Comparison of ENCODE assay signal across 15 cellular contexts in genomic region chr1:23614128-23614660, GRCh38. TPM values are rescaled to one million over a fixed set of nuclear protein-coding genes. Genes with fewer than 3 reads are reported as not detected.
A peak's percentile ranks its signal among the peaks of the same experiment; 100 is the strongest.
DNase-seq lines count a peak whose midpoint lies in the region; ATAC-seq lines count a peak whose summit lies in the region.
"Had no signal": no experiment of that assay in that cellular context is flagged by ENCODE, and none has a peak within 500 bp of the region (broad histone marks: within the 10 kb centered on the region; RNA-seq: fewer than 3 reads in every experiment).

No MANE protein-coding gene starts in this region.

- H3K27me3 Mint-ChIP-seq in activated naive CD4-positive, alpha-beta T cell treated with anti-CD3 and anti-CD28 coated beads, Interleukin-2, amount 10 ng/mL, durations not matched to agents 7 days and 5 days = no peaks in the 10 kb centered on the region
- H3K27me3 Mint-ChIP-seq in activated T-helper 2 cell treated with anti-CD3 and anti-CD28 coated beads, Interferon-gamma antibody, Interleukin-2, Interleukin-4, amounts not matched to agents 10 μg/mL and 5 μg/mL and 100 μg/mL, durations not matched to agents 14 hours and 24 hours and 36 hours (ENCODE audit: low read depth) = no peaks in the 10 kb centered on the region

- CTCF ChIA-PET in activated naive CD4-positive, alpha-beta T cell treated with anti-CD3 and anti-CD28 coated beads, Interleukin-2, amount 10 ng/mL, durations not matched to agents 7 days and 5 days (lab: Charles Lee) = no interaction called here

- H3K36me3 Mint-ChIP-seq in activated naive CD4-positive, alpha-beta T cell treated with anti-CD3 and anti-CD28 coated beads, Interleukin-2, amount 10 ng/mL, durations not matched to agents 7 days and 5 days = peaks cover 6% of the 10 kb centered on the region
- H3K36me3 Mint-ChIP-seq in activated T-helper 2 cell treated with anti-CD3 and anti-CD28 coated beads, Interferon-gamma antibody, Interleukin-2, Interleukin-4, amounts not matched to agents 10 μg/mL and 5 μg/mL and 100 μg/mL, durations not matched to agents 14 hours and 24 hours and 36 hours (ENCODE audit: low read depth) = no peaks in the 10 kb centered on the region
- no peaks in the 10 kb centered on the region for H3K36me3 Mint-ChIP-seq in stimulated activated effector memory CD8-positive, alpha-beta T cell treated with anti-CD3 and anti-CD28 coated beads, Interleukin-12 subunit alpha, Interleukin-12 subunit beta, amount 100 ng/mL, for 72 hours

- no peaks in the 10 kb centered on the region for H3K9me3 Mint-ChIP-seq in activated naive CD4-positive, alpha-beta T cell treated with anti-CD3 and anti-CD28 coated beads, Interleukin-2, amount 10 ng/mL, durations not matched to agents 7 days and 5 days
- H3K9me3 Mint-ChIP-seq in activated T-helper 2 cell treated with anti-CD3 and anti-CD28 coated beads, Interferon-gamma antibody, Interleukin-2, Interleukin-4, amounts not matched to agents 10 μg/mL and 5 μg/mL and 100 μg/mL, durations not matched to agents 14 hours and 24 hours and 36 hours = no peaks in the 10 kb centered on the region
- no peaks in the 10 kb centered on the region for H3K9me3 Mint-ChIP-seq in stimulated activated effector memory CD8-positive, alpha-beta T cell treated with anti-CD3 and anti-CD28 coated beads, Interleukin-12 subunit alpha, Interleukin-12 subunit beta, amount 100 ng/mL, for 72 hours

- H3K4me3 Mint-ChIP-seq in activated naive CD4-positive, alpha-beta T cell treated with anti-CD3 and anti-CD28 coated beads, Interleukin-2, amount 10 ng/mL, durations not matched to agents 7 days and 5 days = no peak overlapping the region
- H3K4me3 Mint-ChIP-seq in activated T-helper 2 cell treated with anti-CD3 and anti-CD28 coated beads, Interferon-gamma antibody, Interleukin-2, Interleukin-4, amounts not matched to agents 10 μg/mL and 5 μg/mL and 100 μg/mL, durations not matched to agents 14 hours and 24 hours and 36 hours (ENCODE audit: low read depth) = no peak overlapping the region
- H3K4me3 Mint-ChIP-seq in stimulated activated effector memory CD8-positive, alpha-beta T cell treated with anti-CD3 and anti-CD28 coated beads, Interleukin-12 subunit alpha, Interleukin-12 subunit beta, amount 100 ng/mL, for 72 hours = no peak overlapping the region

- no peak for DNase-seq in activated naive CD4-positive, alpha-beta T cell treated with anti-CD3 and anti-CD28 coated beads, Interleukin-2, amount 10 ng/mL, durations not matched to agents 7 days and 5 days
- DNase-seq in activated naive CD4-positive, alpha-beta T cell treated with anti-CD3 and anti-CD28 coated beads, Interleukin-2, amount 50 U/mL, for 16 hours = no peak
- DNase-seq in activated T-helper 2 cell treated with anti-CD3 and anti-CD28 coated beads, Interferon-gamma antibody, Interleukin-2, Interleukin-4, amounts not matched to agents 10 μg/mL and 5 μg/mL and 100 μg/mL, durations not matched to agents 14 hours and 24 hours and 36 hours (ENCODE audit: low spot score) = no peak
- no peak for DNase-seq in stimulated activated effector memory CD8-positive, alpha-beta T cell treated with anti-CD3 and anti-CD28 coated beads, Interleukin-12 subunit alpha, Interleukin-12 subunit beta, amount 100 ng/mL, for 72 hours (ENCODE audit: low spot score in 2 of 2)
- DNase-seq in NOMO-1 treated with dmso at 0.1 percent for 144 hours (lab: John Stamatoyannopoulos, UW; ENCODE audit: unreplicated experiment) = no peak
- no peak for DNase-seq in cerebellar cortex (ENCODE audit: low spot score)
- DNase-seq: activated T-cell treated with anti-CD3 and anti-CD28 coated beads, Interleukin-2, amount 50 U/mL, for 48 hours; DMS 273 treated with DMSO at 0.1 percent for 48 hours; mesenchymal stem cell; NCI-H1092 treated with DMSO at 0.1 percent for 48 hours; NCI-H226; SW 1271 had no signal

- intact Hi-C loops in activated T-helper 2 cell treated with anti-CD3 and anti-CD28 coated beads, Interferon-gamma antibody, Interleukin-2, Interleukin-4, amounts not matched to agents 10 μg/mL and 5 μg/mL and 100 μg/mL, durations not matched to agents 14 hours and 24 hours and 36 hours (cut with micrococcal nuclease) = loop anchor here (2.0 kb wide), 1 partner anchor 23 kb away; no protein-coding TSS in a partner anchor

- no peaks in the 10 kb centered on the region for H3K9me3 ChIP-seq in KOPT-K1 (ENCODE audit: insufficient read depth, low read length, poor library complexity, severe bottlenecking)
- H3K9me3 ChIP-seq: esophagus muscularis mucosa had no signal

- H3K36me3 ChIP-seq in KOPT-K1 (ENCODE audit: insufficient read depth, low read length) = no peaks in the 10 kb centered on the region
- H3K36me3 ChIP-seq: esophagus muscularis mucosa had no signal

- peak overlapping the region; percentile 90 for H3K27ac ChIP-seq in KOPT-K1 (ENCODE audit: low read depth, low read length, poor library complexity, severe bottlenecking)
- H3K27ac ChIP-seq: esophagus muscularis mucosa had no signal

- H3K4me1 Mint-ChIP-seq in activated naive CD4-positive, alpha-beta T cell treated with anti-CD3 and anti-CD28 coated beads, Interleukin-2, amount 10 ng/mL, durations not matched to agents 7 days and 5 days = peaks cover 86% of the 10 kb centered on the region
- H3K4me1 Mint-ChIP-seq in activated T-helper 2 cell treated with anti-CD3 and anti-CD28 coated beads, Interferon-gamma antibody, Interleukin-2, Interleukin-4, amounts not matched to agents 10 μg/mL and 5 μg/mL and 100 μg/mL, durations not matched to agents 14 hours and 24 hours and 36 hours (ENCODE audit: low read depth) = peaks cover 62% of the 10 kb centered on the region
- H3K4me1 Mint-ChIP-seq in stimulated activated effector memory CD8-positive, alpha-beta T cell treated with anti-CD3 and anti-CD28 coated beads, Interleukin-12 subunit alpha, Interleukin-12 subunit beta, amount 100 ng/mL, for 72 hours = peaks cover 60% of the 10 kb centered on the region

- ATAC-seq in stimulated activated effector memory CD8-positive, alpha-beta T cell treated with anti-CD3 and anti-CD28 coated beads, Interleukin-12 subunit alpha, Interleukin-12 subunit beta, amount 100 ng/mL, for 72 hours = no peak
- ATAC-seq in HG03565 (IDR thresholded peaks at IDR 0.05; ENCODE audit: unreplicated experiment) = no peak

- H3K27ac Mint-ChIP-seq in activated naive CD4-positive, alpha-beta T cell treated with anti-CD3 and anti-CD28 coated beads, Interleukin-2, amount 10 ng/mL, durations not matched to agents 7 days and 5 days = peak overlapping the region; percentile 98
- peak overlapping the region; percentile 84 for H3K27ac Mint-ChIP-seq in activated T-helper 2 cell treated with anti-CD3 and anti-CD28 coated beads, Interferon-gamma antibody, Interleukin-2, Interleukin-4, amounts not matched to agents 10 μg/mL and 5 μg/mL and 100 μg/mL, durations not matched to agents 14 hours and 24 hours and 36 hours
- peak overlapping the region; percentile 85 for H3K27ac Mint-ChIP-seq in stimulated activated effector memory CD8-positive, alpha-beta T cell treated with anti-CD3 and anti-CD28 coated beads, Interleukin-12 subunit alpha, Interleukin-12 subunit beta, amount 100 ng/mL, for 72 hours

RNA-seq across cellular contexts. Expression of gene ID3, which starts 54.9 kb away (rescaled TPM):
- total RNA-seq in activated T-helper 2 cell treated with anti-CD3 and anti-CD28 coated beads, Interferon-gamma antibody, Interleukin-2, Interleukin-4, amounts not matched to agents 10 μg/mL and 5 μg/mL and 100 μg/mL, durations not matched to agents 14 hours and 24 hours and 36 hours = 24.7 and 26.9 TPM in 2 replicates
